8 cellular contexts compared by ENCODE assay signal in the genomic region with DNA sequence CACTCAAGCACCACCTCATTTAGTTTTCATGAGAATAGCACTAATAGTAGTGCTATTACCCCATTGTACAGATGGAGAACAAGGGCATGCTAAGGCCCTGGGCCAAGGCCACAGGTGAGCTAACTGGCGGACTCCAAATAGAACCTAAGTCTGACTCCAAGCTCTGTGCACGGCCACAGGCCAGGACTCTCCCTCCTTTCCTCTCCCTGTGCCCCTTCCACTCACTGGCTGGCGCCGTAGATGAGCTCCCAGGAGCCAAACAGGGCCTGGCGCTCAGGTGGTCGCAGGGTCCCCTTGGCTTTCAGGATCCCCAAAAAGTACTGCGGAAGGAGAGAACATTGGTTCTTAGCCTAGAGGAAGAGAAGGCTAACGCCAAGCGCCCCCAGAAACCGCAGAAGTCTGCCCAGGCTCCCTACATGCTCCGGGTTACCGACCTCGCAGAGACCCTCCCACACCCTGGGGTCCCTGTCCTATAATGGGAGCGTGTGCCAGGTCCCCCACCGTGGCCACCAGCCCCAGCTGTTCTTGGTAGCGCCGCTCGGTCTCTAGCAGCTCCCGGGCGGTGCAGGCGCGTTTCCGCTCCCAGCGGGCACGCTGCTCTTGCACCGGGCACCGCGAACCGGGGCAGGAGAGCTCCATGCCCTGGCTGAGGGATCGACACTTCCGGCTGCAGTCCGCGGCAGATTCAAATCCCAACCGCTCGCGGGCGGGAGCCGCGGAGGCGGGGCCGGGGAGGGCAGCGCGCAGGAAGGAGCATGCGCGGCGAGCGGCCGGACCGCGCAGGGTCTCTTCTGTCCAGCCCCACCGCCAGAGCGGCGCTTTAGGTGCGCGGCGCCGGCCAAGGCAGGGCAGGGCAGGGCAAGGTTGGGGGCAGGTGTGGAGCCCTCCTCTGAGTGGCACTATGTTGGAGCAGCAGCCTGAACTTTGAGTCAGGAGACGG. TPM values are rescaled to one million over a fixed set of nuclear protein-coding genes. Genes with fewer than 3 reads are reported as not detected.
DNase-seq lines count a peak whose midpoint lies in the region; ATAC-seq and TF ChIP-seq lines count a peak whose summit lies in the region.

A gene with protein sequence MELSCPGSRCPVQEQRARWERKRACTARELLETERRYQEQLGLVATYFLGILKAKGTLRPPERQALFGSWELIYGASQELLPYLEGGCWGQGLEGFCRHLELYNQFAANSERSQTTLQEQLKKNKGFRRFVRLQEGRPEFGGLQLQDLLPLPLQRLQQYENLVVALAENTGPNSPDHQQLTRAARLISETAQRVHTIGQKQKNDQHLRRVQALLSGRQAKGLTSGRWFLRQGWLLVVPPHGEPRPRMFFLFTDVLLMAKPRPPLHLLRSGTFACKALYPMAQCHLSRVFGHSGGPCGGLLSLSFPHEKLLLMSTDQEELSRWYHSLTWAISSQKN (minus strand): TSS at position 665 of the 940 bp plus-strand sequence. CDS start 26 bp downstream, at position 639.

- H3K4me3 Mint-ChIP-seq in WTC11 = peak within 1 kb of the TSS; percentile 81

- peak; percentile 66 to 81 for DNase-seq in AML-193 (lab: John Stamatoyannopoulos, UW)
- peak; percentile 68 for DNase-seq in NCI-H345 treated with DMSO at 0.1 percent for 48 hours (lab: John Stamatoyannopoulos, UW; ENCODE audit: unreplicated experiment)
- peak; percentile 91 for DNase-seq in WTC11 (ENCODE audit: low spot score)
- peak; percentile 64 for DNase-seq in choroid plexus epithelial cell (ENCODE audit: low read depth)
- DNase-seq in left colon = peak; percentile 87 to 88
- DNase-seq in stimulated activated CD4-positive, alpha-beta T cell treated with anti-CD3 and anti-CD28 coated beads, Interleukin-1b, Interleukin-23, amount 100 ng/mL, for 4 hours (ENCODE audit: low read depth in 2 of 2) = peak; percentile 25 to 57

- TF ChIP-seq CTCF in WTC11 (IDR thresholded peaks at IDR 0.05) (no peak), choroid plexus epithelial cell (conservative IDR thresholded peaks at IDR 0.05; ENCODE audit: low read depth, low read length) (peak; percentile 26)

- peak within 1 kb of the TSS; percentile 71; the same call in 1 of the 2 replicates for H3K27ac Mint-ChIP-seq in WTC11

- CTCF ChIA-PET in WTC11 (lab: Charles Lee) = interaction anchor here (0.5 to 10.2 kb wide), 25 partner anchors 8 to 620 kb away, joined by 3 to 127 read pairs (median 7); a partner anchor contains a TSS

- peak; percentile 71 for ATAC-seq in GM18909 (IDR thresholded peaks at IDR 0.05; ENCODE audit: poor library complexity, unreplicated experiment)
- peak; percentile 71 for ATAC-seq in HG03139 (IDR thresholded peaks at IDR 0.05; ENCODE audit: unreplicated experiment)
- peak; percentile 97 for ATAC-seq in WTC11
- ATAC-seq in left colon = peak; percentile 78

- intact Hi-C loops in left colon (cut with DNase I, micrococcal nuclease) = no loop called here

- peaks cover 7% of the 10 kb centered on the region for H3K9me3 Mint-ChIP-seq in WTC11

- peaks cover 24% of the 10 kb centered on the region for H3K4me1 Mint-ChIP-seq in WTC11

- H3K4me3 ChIP-seq in choroid plexus epithelial cell (ENCODE audit: low read depth, low read length) = peak within 1 kb of the TSS; percentile 64

- H3K36me3 Mint-ChIP-seq in WTC11 = peaks cover 32% of the 10 kb centered on the region

- no peaks in the 10 kb centered on the region; the same call in 1 of the 2 replicates for H3K27me3 Mint-ChIP-seq in WTC11 (ENCODE audit: low read depth)

- POLR2A ChIA-PET in WTC11 (lab: Charles Lee) = interaction anchor here (0.7 to 2.7 kb wide), 13 partner anchors 8 to 150 kb away, joined by 3 to 17 read pairs (median 4); a partner anchor contains a TSS

TF ChIP-seq in WTC11, 78 proteins besides CTCF, POLR2A, EP300 and RAD21 (continues in another document):
- TF ChIP-seq, protein P1, sequence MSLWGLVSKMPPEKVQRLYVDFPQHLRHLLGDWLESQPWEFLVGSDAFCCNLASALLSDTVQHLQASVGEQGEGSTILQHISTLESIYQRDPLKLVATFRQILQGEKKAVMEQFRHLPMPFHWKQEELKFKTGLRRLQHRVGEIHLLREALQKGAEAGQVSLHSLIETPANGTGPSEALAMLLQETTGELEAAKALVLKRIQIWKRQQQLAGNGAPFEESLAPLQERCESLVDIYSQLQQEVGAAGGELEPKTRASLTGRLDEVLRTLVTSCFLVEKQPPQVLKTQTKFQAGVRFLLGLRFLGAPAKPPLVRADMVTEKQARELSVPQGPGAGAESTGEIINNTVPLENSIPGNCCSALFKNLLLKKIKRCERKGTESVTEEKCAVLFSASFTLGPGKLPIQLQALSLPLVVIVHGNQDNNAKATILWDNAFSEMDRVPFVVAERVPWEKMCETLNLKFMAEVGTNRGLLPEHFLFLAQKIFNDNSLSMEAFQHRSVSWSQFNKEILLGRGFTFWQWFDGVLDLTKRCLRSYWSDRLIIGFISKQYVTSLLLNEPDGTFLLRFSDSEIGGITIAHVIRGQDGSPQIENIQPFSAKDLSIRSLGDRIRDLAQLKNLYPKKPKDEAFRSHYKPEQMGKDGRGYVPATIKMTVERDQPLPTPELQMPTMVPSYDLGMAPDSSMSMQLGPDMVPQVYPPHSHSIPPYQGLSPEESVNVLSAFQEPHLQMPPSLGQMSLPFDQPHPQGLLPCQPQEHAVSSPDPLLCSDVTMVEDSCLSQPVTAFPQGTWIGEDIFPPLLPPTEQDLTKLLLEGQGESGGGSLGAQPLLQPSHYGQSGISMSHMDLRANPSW (CRISPR knock-in tag; conservative IDR thresholded peaks at IDR 0.05; ENCODE audit: low read depth) = 0 out of 2 replicates have a peak, but pooled peaks have one; percentile 26
- peak; percentile 87; the same call in 1 of the 2 replicates for TF ChIP-seq ESRRA (CRISPR knock-in tag; IDR thresholded peaks at IDR 0.05; ENCODE audit: borderline replicate concordance)
- TF ChIP-seq NR1H2 (CRISPR knock-in tag; IDR thresholded peaks at IDR 0.05) = no peak
- TF ChIP-seq, protein P2, sequence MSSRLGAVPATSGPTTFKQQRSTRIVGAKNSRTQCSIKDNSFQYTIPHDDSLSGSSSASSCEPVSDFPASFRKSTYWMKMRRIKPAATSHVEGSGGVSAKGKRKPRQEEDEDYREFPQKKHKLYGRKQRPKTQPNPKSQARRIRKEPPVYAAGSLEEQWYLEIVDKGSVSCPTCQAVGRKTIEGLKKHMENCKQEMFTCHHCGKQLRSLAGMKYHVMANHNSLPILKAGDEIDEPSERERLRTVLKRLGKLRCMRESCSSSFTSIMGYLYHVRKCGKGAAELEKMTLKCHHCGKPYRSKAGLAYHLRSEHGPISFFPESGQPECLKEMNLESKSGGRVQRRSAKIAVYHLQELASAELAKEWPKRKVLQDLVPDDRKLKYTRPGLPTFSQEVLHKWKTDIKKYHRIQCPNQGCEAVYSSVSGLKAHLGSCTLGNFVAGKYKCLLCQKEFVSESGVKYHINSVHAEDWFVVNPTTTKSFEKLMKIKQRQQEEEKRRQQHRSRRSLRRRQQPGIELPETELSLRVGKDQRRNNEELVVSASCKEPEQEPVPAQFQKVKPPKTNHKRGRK (CRISPR knock-in tag; IDR thresholded peaks at IDR 0.05; ENCODE audit: borderline replicate concordance) = no peak
- TF ChIP-seq FOXP1 (CRISPR knock-in tag; IDR thresholded peaks at IDR 0.05; ENCODE audit: borderline replicate concordance) = peak; percentile 92; the same call in 1 of the 2 replicates
- no peak for TF ChIP-seq SOX15 (CRISPR knock-in tag; IDR thresholded peaks at IDR 0.05)
- TF ChIP-seq, protein P3, sequence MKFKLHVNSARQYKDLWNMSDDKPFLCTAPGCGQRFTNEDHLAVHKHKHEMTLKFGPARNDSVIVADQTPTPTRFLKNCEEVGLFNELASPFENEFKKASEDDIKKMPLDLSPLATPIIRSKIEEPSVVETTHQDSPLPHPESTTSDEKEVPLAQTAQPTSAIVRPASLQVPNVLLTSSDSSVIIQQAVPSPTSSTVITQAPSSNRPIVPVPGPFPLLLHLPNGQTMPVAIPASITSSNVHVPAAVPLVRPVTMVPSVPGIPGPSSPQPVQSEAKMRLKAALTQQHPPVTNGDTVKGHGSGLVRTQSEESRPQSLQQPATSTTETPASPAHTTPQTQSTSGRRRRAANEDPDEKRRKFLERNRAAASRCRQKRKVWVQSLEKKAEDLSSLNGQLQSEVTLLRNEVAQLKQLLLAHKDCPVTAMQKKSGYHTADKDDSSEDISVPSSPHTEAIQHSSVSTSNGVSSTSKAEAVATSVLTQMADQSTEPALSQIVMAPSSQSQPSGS (CRISPR knock-in tag; IDR thresholded peaks at IDR 0.05; ENCODE audit: borderline replicate concordance, low read depth) = no peak
- TF ChIP-seq FOXJ3 (CRISPR knock-in tag; IDR thresholded peaks at IDR 0.05; ENCODE audit: borderline replicate concordance) = no peak
- TF ChIP-seq, protein P4, sequence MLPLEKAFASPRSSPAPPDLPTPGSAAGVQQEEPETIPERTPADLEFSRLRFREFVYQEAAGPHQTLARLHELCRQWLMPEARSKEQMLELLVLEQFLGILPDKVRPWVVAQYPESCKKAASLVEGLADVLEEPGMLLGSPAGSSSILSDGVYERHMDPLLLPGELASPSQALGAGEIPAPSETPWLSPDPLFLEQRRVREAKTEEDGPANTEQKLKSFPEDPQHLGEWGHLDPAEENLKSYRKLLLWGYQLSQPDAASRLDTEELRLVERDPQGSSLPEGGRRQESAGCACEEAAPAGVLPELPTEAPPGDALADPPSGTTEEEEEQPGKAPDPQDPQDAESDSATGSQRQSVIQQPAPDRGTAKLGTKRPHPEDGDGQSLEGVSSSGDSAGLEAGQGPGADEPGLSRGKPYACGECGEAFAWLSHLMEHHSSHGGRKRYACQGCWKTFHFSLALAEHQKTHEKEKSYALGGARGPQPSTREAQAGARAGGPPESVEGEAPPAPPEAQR (CRISPR knock-in tag; IDR thresholded peaks at IDR 0.05) = no peak
- TF ChIP-seq GABPB1 (CRISPR knock-in tag; IDR thresholded peaks at IDR 0.05) = peak; percentile 90

RNA-seq across cellular contexts. Expression of the gene that starts here (rescaled TPM):
- total RNA-seq in WTC11 (2021) (23.8 to 26.6 TPM (median 26.5 TPM) in 3 replicates), left colon (1 to 10 TPM; 5.2 to 7.6 TPM)

Comparison
In these comparisons a context has a peak if more than half of its experiments do, and no peak if none do; other contexts are left out.
1. Peak in every context shown above with its lines: DNase-seq, ATAC-seq and H3K4me3 ChIP-seq.
2. DNase-seq: peak in every context shown above with its lines; median percentile 91 in WTC11; 88 in left colon; 74 in AML-193; 68 in NCI-H345 treated with DMSO at 0.1 percent for 48 hours; 64 in choroid plexus epithelial cell; 41 in stimulated activated CD4-positive, alpha-beta T cell treated with anti-CD3 and anti-CD28 coated beads, Interleukin-1b, Interleukin-23, amount 100 ng/mL, for 4 hours.